1 cellular context compared by ENCODE assay signal in genomic region chr6:35496036-35496850, GRCh38.
TF ChIP-seq lines count a peak whose summit lies in the region.

No MANE protein-coding gene starts in this region.

TF ChIP-seq in HepG2, 621 proteins besides CTCF, POLR2A, EP300 and RAD21 (continued from another document and continues in another):
- TF ChIP-seq ZNF318 (CRISPR knock-in tag; IDR thresholded peaks at IDR 0.05) (no peak), ARID4A (CRISPR knock-in tag; IDR thresholded peaks at IDR 0.05; ENCODE audit: borderline replicate concordance) (peak; percentile 81; the same call in 1 of the 2 replicates), ETS1 (CRISPR knock-in tag; IDR thresholded peaks at IDR 0.05) (peak; percentile 29; the same call in 1 of the 2 replicates), CBX5 (CRISPR knock-in tag; IDR thresholded peaks at IDR 0.05; ENCODE audit: borderline replicate concordance) (no peak), FIP1L1 (IDR thresholded peaks at IDR 0.05; ENCODE audit: borderline replicate concordance, insufficient read depth, low read depth, low read length) (no peak), ZNF292 (CRISPR knock-in tag; IDR thresholded peaks at IDR 0.05; ENCODE audit: borderline replicate concordance, low read depth) (no peak), ZNF644 (CRISPR knock-in tag; IDR thresholded peaks at IDR 0.05; ENCODE audit: low read depth) (no peak), ZBTB3 (CRISPR knock-in tag; IDR thresholded peaks at IDR 0.05; ENCODE audit: borderline replicate concordance, low read depth) (no peak; the same call in 1 of the 2 replicates), REXO4 (CRISPR knock-in tag; IDR thresholded peaks at IDR 0.05; ENCODE audit: borderline replicate concordance) (no peak), ONECUT2 (CRISPR knock-in tag; IDR thresholded peaks at IDR 0.05) (no peak), ATF2 (CRISPR knock-in tag; IDR thresholded peaks at IDR 0.05) (no peak), ATF1 (CRISPR knock-in tag; IDR thresholded peaks at IDR 0.05) (no peak), ZBTB42 (CRISPR knock-in tag; IDR thresholded peaks at IDR 0.05) (no peak), ZNF616 (CRISPR knock-in tag; IDR thresholded peaks at IDR 0.05; ENCODE audit: low read depth) (no peak), ZNF530 (CRISPR knock-in tag; IDR thresholded peaks at IDR 0.05; ENCODE audit: low read depth) (no peak), SIN3B (IDR thresholded peaks at IDR 0.05; ENCODE audit: low read length) (no peak), ZBTB21 (CRISPR knock-in tag; IDR thresholded peaks at IDR 0.05) (no peak), ZNF556 (CRISPR knock-in tag; IDR thresholded peaks at IDR 0.05; ENCODE audit: borderline replicate concordance) (no peak), EED (CRISPR knock-in tag; IDR thresholded peaks at IDR 0.05) (no peak), IRF2 (CRISPR knock-in tag; IDR thresholded peaks at IDR 0.05) (no peak), GLMP (CRISPR knock-in tag; IDR thresholded peaks at IDR 0.05; ENCODE audit: borderline replicate concordance) (no peak), ISX (CRISPR knock-in tag; conservative IDR thresholded peaks at IDR 0.05) (no peak), RBM39 (IDR thresholded peaks at IDR 0.05; ENCODE audit: low read depth, low read length, poor library complexity, severe bottlenecking) (peak; percentile 23), HNF4A (CRISPR knock-in tag; IDR thresholded peaks at IDR 0.05) (peak; percentile 41), ZNF276 (CRISPR knock-in tag; IDR thresholded peaks at IDR 0.05; ENCODE audit: low read depth) (no peak), ZNF501 (CRISPR knock-in tag; IDR thresholded peaks at IDR 0.05) (peak; percentile 33; the same call in 1 of the 2 replicates), ZNF749 (CRISPR knock-in tag; IDR thresholded peaks at IDR 0.05; ENCODE audit: borderline replicate concordance) (no peak), ZNF549 (CRISPR knock-in tag; IDR thresholded peaks at IDR 0.05) (0 out of 2 replicates have a peak, but pooled peaks have one; percentile 53), NFIC (IDR thresholded peaks at IDR 0.05; ENCODE audit: low read length) (no peak), NFIB (CRISPR knock-in tag; IDR thresholded peaks at IDR 0.05; ENCODE audit: borderline replicate concordance) (no peak), CENPX (CRISPR knock-in tag; IDR thresholded peaks at IDR 0.05) (no peak), NFYB (CRISPR knock-in tag; IDR thresholded peaks at IDR 0.05) (no peak), KDM6A (CRISPR knock-in tag; IDR thresholded peaks at IDR 0.05; ENCODE audit: low read depth) (no peak), MBD4 (IDR thresholded peaks at IDR 0.05; ENCODE audit: borderline replicate concordance, low read length) (no peak), FOXK1 (CRISPR knock-in tag; IDR thresholded peaks at IDR 0.05; ENCODE audit: borderline replicate concordance, low read depth) (no peak), MAX (IDR thresholded peaks at IDR 0.05) (peak; percentile 68), NKX3-1 (CRISPR knock-in tag; IDR thresholded peaks at IDR 0.05) (0 out of 2 replicates have a peak, but pooled peaks have one; percentile 34)
